8 cellular contexts compared by ENCODE assay signal in the genomic region with DNA sequence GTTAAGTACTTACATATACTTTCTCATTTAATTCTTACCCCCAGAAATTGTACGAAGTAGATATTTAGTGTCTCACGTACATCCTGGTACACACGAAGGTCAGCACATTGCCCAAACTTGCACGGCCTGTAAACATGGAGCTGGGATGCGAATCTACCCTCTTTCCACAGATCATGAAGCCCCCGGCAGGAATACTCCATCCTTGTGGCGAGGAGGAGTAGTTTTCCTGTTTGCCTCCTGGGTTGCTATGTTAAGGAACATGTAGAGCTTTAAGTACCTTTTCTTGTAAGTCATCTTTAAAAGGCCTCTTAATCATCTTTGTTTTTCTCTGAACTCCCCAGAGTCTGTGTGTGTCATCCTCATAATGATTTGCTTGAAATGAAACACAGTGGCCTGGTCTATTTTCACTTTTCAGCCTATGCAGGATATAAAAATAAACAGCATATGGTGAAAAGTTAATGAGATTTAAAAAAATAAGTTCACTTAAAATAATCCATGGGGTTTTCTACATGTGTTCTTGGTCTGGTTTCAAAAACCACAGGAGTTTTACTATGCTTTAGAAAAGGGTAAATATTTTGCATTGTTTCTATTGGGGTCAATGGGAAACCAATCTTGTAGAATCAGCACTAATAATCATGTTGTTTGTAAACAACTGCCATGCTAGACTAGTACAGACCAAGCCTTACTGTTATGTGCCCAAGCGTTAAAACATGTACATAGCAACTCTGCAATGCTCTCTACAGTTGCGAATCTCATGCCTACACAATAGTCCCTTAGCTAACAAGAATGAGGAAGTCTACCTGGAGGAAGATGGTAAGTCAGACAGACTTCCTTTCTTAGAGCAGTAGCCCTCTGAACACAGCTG. TPM values are rescaled to one million over a fixed set of nuclear protein-coding genes. Genes with fewer than 3 reads are reported as not detected.
DNase-seq lines count a peak whose midpoint lies in the region; ATAC-seq and TF ChIP-seq lines count a peak whose summit lies in the region.

No MANE protein-coding gene starts in this region.

- intact Hi-C loops in ascending aorta (cut with DNase I), result no loop called here
- intact Hi-C loops in esophagus squamous epithelium (cut with DNase I), result no loop called here

- no peaks in the 10 kb centered on the region for H3K4me1 ChIP-seq in ascending aorta
- H3K4me1 ChIP-seq in esophagus squamous epithelium, result no peaks in the 10 kb centered on the region

- H3K27ac ChIP-seq in ascending aorta (no peak overlapping the region), esophagus squamous epithelium (no peak overlapping the region)

- H3K4me3 ChIP-seq in fibroblast of villous mesenchyme (ENCODE audit: low read depth, low read length) (no peak overlapping the region), ascending aorta (no peak overlapping the region), esophagus squamous epithelium (no peak overlapping the region)

- peak; percentile 74 for DNase-seq in fibroblast of villous mesenchyme (ENCODE audit: low read depth)
- DNase-seq in NCI-H524 (lab: John Stamatoyannopoulos, UW), result no peak
- no peak for DNase-seq in ascending aorta (ENCODE audit: low spot score in 2 of 2)
- no peak for DNase-seq in esophagus squamous epithelium (lab: John Stamatoyannopoulos, UW)
- DNase-seq in activated CD4-positive, CD25-positive, alpha-beta regulatory T cell (lab: John Stamatoyannopoulos, UW), result no peak

- H3K9me3 ChIP-seq in ascending aorta (no peaks in the 10 kb centered on the region), esophagus squamous epithelium (no peaks in the 10 kb centered on the region)

- 83 to 87% methylated on average over 8 to 9 of the region's 9 CpGs for WGBS in esophagus squamous epithelium, 2 donors

- TF ChIP-seq CTCF in fibroblast of villous mesenchyme (IDR thresholded peaks at IDR 0.05; ENCODE audit: insufficient read depth, low read depth, low read length), result no peak
- TF ChIP-seq CTCF in ascending aorta (IDR thresholded peaks at IDR 0.05), result no peak
- no peak for TF ChIP-seq CTCF in esophagus squamous epithelium (IDR thresholded peaks at IDR 0.05)

- H3K36me3 ChIP-seq in ascending aorta, result no peaks in the 10 kb centered on the region
- no peaks in the 10 kb centered on the region for H3K36me3 ChIP-seq in esophagus squamous epithelium

- no peaks in the 10 kb centered on the region for H3K27me3 ChIP-seq in ascending aorta
- no peaks in the 10 kb centered on the region for H3K27me3 ChIP-seq in esophagus squamous epithelium

- ATAC-seq in GM18520 (IDR thresholded peaks at IDR 0.05; ENCODE audit: unreplicated experiment) (peak; percentile 86), GM21717 (IDR thresholded peaks at IDR 0.05; ENCODE audit: unreplicated experiment) (peak; percentile 91), HG03520 (IDR thresholded peaks at IDR 0.05; ENCODE audit: unreplicated experiment) (peak; percentile 94)

- TF ChIP-seq POLR2A in esophagus squamous epithelium (IDR thresholded peaks at IDR 0.05), result no peak

RNA-seq across cellular contexts. Expression of gene ARID1B, which starts 9.3 kb away (rescaled TPM):
- 38.7 and 41.0 TPM in 2 replicates for total RNA-seq in fibroblast of villous mesenchyme
- 97.9 TPM for total RNA-seq in ascending aorta
- total RNA-seq in esophagus squamous epithelium, result 100 to 1,000 TPM in 1 of 4 donors, 10 to 100 TPM in 3; 25.2 to 103 (median 59.5) TPM
